In the genomic region with DNA sequence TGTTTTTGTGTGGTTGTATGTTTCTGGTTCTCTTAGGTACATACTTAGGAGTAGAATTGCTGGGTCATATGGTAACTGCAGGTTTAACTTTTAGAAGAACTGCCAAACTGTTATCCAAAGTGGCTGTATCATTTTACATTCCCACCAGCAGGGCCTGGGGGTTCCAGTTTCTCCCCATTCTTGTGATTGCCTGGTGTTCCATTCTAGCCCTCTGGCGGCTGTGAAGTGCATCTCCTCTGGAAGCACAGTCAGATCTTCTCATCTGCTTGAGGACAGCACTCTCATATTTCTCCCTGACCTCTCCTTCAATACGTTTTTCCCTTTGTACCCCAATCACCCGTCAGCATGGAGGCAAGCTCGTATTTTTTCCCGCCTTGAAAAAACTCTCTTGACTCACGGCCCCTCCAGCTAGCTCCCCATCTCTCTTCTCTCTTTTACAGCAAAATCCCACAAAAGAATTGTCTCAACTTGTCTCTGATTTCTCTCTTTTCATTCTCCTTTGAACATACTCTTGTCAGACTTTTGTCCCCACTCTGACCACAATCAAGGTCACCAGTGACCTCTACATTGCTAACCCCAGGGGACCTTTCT, we compare ENCODE assay signal across 9 cellular contexts. TPM values are rescaled to one million over a fixed set of nuclear protein-coding genes. Genes with fewer than 3 reads are reported as not detected.
A peak's percentile ranks its signal among the peaks of the same experiment; 100 is the strongest.
DNase-seq lines count a peak whose midpoint lies in the region; ATAC-seq and TF ChIP-seq lines count a peak whose summit lies in the region.
"Had no signal": no experiment of that assay in that cellular context is flagged by ENCODE, and none has a peak within 500 bp of the region (broad histone marks: within the 10 kb centered on the region; RNA-seq: fewer than 3 reads in every experiment).

No MANE protein-coding gene starts in this region.

- H2BK15ac ChIP-seq in mesenchymal stem cell (ENCODE audit: low read depth, poor library complexity, severe bottlenecking) = no peak overlapping the region

- no peak overlapping the region for H2BK12ac ChIP-seq in mesenchymal stem cell (ENCODE audit: low read length in 2 of 2)

- H3K4me2 ChIP-seq in mesenchymal stem cell (ENCODE audit: low read length, poor library complexity, severe bottlenecking) = no peak overlapping the region

- H2AFZ ChIP-seq in mesenchymal stem cell (ENCODE audit: low read depth, low read length) = no peak overlapping the region

- H4K8ac ChIP-seq in mesenchymal stem cell (ENCODE audit: low read length) = no peak overlapping the region

- no peak overlapping the region for H3K27ac ChIP-seq in mesenchymal stem cell (ENCODE audit: low read length, poor library complexity, severe bottlenecking)

- in situ Hi-C loops in astrocyte of the cerebellum (cut with HindIII; ENCODE audit: low sequenced_read_pairs) = loop anchor here (10.0 kb wide), 1 partner anchor 105 kb away; no protein-coding TSS in a partner anchor

- no peak overlapping the region for H2AK5ac ChIP-seq in mesenchymal stem cell (ENCODE audit: low read length, severe bottlenecking)

- no peak overlapping the region for H2BK120ac ChIP-seq in mesenchymal stem cell (ENCODE audit: low read depth, low read length)

- H3K4ac ChIP-seq in mesenchymal stem cell (ENCODE audit: low read depth in 1 of 2, low read length in 2 of 2) = no peak overlapping the region

- H3K27me3 ChIP-seq in mesenchymal stem cell (ENCODE audit: control insufficient read depth in 1 of 2, insufficient read depth in 1 of 2, low read length in 2 of 2) = peaks cover 30 to 31% of the 10 kb centered on the region in 2 experiments

- no peak overlapping the region for H2BK5ac ChIP-seq in mesenchymal stem cell (ENCODE audit: low read depth, low read length, poor library complexity, severe bottlenecking)

- H3K79me1 ChIP-seq in mesenchymal stem cell (replicated peaks; ENCODE audit: low read length, poor library complexity, severe bottlenecking) = no peaks in the 10 kb centered on the region

- no peak overlapping the region for H3K9ac ChIP-seq in mesenchymal stem cell (ENCODE audit: low read length)

- H3K36me3 ChIP-seq in mesenchymal stem cell (ENCODE audit: control insufficient read depth in 1 of 2, insufficient read depth in 2 of 2, low read depth in 1 of 2, low read length in 2 of 2) = no peaks in the 10 kb centered on the region

- TF ChIP-seq CTCF in LNCAP (IDR thresholded peaks at IDR 0.05) (peak; percentile 33; the same call in 1 of the 2 replicates), astrocyte of the cerebellum (IDR thresholded peaks at IDR 0.05; ENCODE audit: low read depth, low read length, missing control alignments) (peak; percentile 81)

- no peak overlapping the region for H3K14ac ChIP-seq in mesenchymal stem cell (ENCODE audit: low read length in 2 of 2)

- peaks cover 13% of the 10 kb centered on the region for H3K4me1 ChIP-seq in mesenchymal stem cell (ENCODE audit: control insufficient read depth, insufficient read depth, low read depth, low read length)

- H3K9me3 ChIP-seq in mesenchymal stem cell (ENCODE audit: control insufficient read depth, low read length) = no peaks in the 10 kb centered on the region

- no peak overlapping the region for H3K18ac ChIP-seq in mesenchymal stem cell (ENCODE audit: low read depth in 1 of 2, low read length in 2 of 2)

- WGBS in mesenchymal stem cell = 39% methylated on average over 6 of the region's 6 CpGs

- no peak overlapping the region for H3K23ac ChIP-seq in mesenchymal stem cell (ENCODE audit: low read length in 2 of 2)

- H3K4me3 ChIP-seq in astrocyte of the cerebellum (ENCODE audit: low read depth, low read length) (no peak overlapping the region), mesenchymal stem cell (ENCODE audit: insufficient read depth in 1 of 2, low read depth in 1 of 2, low read length in 2 of 2) (no peak overlapping the region)

- ATAC-seq in HG02981 (IDR thresholded peaks at IDR 0.05; ENCODE audit: unreplicated experiment) (no peak), GM19328 (IDR thresholded peaks at IDR 0.05; ENCODE audit: unreplicated experiment) (no peak)

- no peak overlapping the region for H4K91ac ChIP-seq in mesenchymal stem cell (ENCODE audit: low read length)

- peak; percentile 71 for DNase-seq in EH (ENCODE audit: low read depth)
- DNase-seq in astrocyte of the cerebellum (ENCODE audit: low read depth) = peak; percentile 31
- peak; percentile 77 for DNase-seq in mesenchymal stem cell
- DNase-seq in COLO668 (lab: John Stamatoyannopoulos, UW; ENCODE audit: unreplicated experiment) = no peak
- no peak for DNase-seq in amygdala (lab: John Stamatoyannopoulos, UW)
- DNase-seq: NCI-H1417 treated with DMSO at 0.1 percent for 48 hours had no signal

RNA-seq across cellular contexts. Expression of gene THY1, which starts 56.8 kb away (rescaled TPM):
- polyA plus RNA-seq in mesenchymal stem cell (2013, experiment 1 of 2) = 87.8 TPM
- polyA plus RNA-seq in mesenchymal stem cell (2013, experiment 2 of 2) = 87.6 TPM

Comparison
In these comparisons a context has a peak if more than half of its experiments do, and no peak if none do; other contexts are left out.
1. DNase-seq: peak in EH (single experiment), astrocyte of the cerebellum (single experiment) and mesenchymal stem cell (single experiment); none in COLO668 (single experiment) and amygdala (0 of 56).